8 cellular contexts compared by ENCODE assay signal in genomic region chr3:190586631-190587000, GRCh38.
A peak's percentile ranks its signal among the peaks of the same experiment; 100 is the strongest.
DNase-seq lines count a peak whose midpoint lies in the region; ATAC-seq and TF ChIP-seq lines count a peak whose summit lies in the region.

No MANE protein-coding gene starts in this region.

- ATAC-seq in GM18867 (IDR thresholded peaks at IDR 0.05; ENCODE audit: unreplicated experiment): peak; percentile 94
- ATAC-seq in HG02763 (IDR thresholded peaks at IDR 0.05; ENCODE audit: unreplicated experiment): peak; percentile 65

- H3K27ac ChIP-seq in SJSA1: peak overlapping the region; percentile 93

- no peak for TF ChIP-seq CTCF in epithelial cell of esophagus (IDR thresholded peaks at IDR 0.05; ENCODE audit: insufficient read depth, low read depth, low read length, missing control alignments)

- H3K4me1 ChIP-seq in SJSA1 (replicated peaks): peaks cover 26% of the 10 kb centered on the region

- 0 out of 2 replicates have a peak, but pooled peaks cover 2% of the 10 kb centered on the region for H3K36me3 ChIP-seq in SJSA1

- DNase-seq in SJSA1 (ENCODE audit: low read depth in 1 of 2, low spot score in 2 of 2) (peak; percentile 50 to 80), epithelial cell of esophagus (ENCODE audit: low read depth) (peak; percentile 93), D341Med (ENCODE audit: low spot score) (no peak), NCI-H446 (lab: John Stamatoyannopoulos, UW) (no peak), hippocampal formation (lab: John Stamatoyannopoulos, UW) (no peak)
- peak in 2 of 3 donors; percentile 16 to 34 for DNase-seq in stimulated activated CD4-positive, alpha-beta T cell treated with anti-CD3 and anti-CD28 coated beads, Interleukin-12 subunit alpha, Interleukin-12 subunit beta, amount 100 ng/mL, for 48 hours (ENCODE audit: low read depth in 2 of 3, low spot score in 1 of 3)

- H3K9me3 ChIP-seq in SJSA1 (replicated peaks): no peaks in the 10 kb centered on the region

- H3K4me3 ChIP-seq in SJSA1: 0 out of 2 replicates have a peak overlapping the region, but pooled peaks have one; percentile 1
- H3K4me3 ChIP-seq in epithelial cell of esophagus (ENCODE audit: low read length): no peak overlapping the region

- no peaks in the 10 kb centered on the region for H3K27me3 ChIP-seq in SJSA1 (replicated peaks)

Comparison
In these comparisons a context has a peak if more than half of its experiments do, and no peak if none do; other contexts are left out.
1. DNase-seq: peak in SJSA1 (2 of 2), epithelial cell of esophagus (single experiment) and stimulated activated CD4-positive, alpha-beta T cell treated with anti-CD3 and anti-CD28 coated beads, Interleukin-12 subunit alpha, Interleukin-12 subunit beta, amount 100 ng/mL, for 48 hours (2 of 3); none in D341Med (single experiment), NCI-H446 (0 of 2) and hippocampal formation (0 of 2).